ENCODE assay signal across 21 cellular contexts in the genomic region with DNA sequence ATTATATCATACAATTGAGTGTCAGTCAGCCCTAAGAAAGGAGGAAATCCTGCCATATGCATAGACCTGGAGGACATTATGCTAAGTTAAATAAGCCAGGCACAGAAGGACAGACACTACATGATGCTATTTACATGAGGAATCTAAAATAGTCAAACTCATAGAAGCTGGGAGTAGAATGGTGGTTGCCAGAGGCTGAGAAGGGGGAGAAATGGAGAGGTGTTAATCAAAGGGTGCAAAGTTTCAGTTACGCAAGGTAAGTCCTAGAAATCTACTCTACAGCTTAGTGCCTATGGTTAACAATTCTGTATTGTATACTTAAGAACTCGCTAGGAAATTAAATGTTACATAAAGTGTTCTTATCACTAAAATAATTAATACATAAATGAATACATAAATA.
"Had no signal": no experiment of that assay in that cellular context is flagged by ENCODE, and none has a peak within 500 bp of the region (broad histone marks: within the 10 kb centered on the region; RNA-seq: fewer than 3 reads in every experiment).

No MANE protein-coding gene starts in this region.

- ATAC-seq: sciatic nerve, upper lobe of right lung had no signal

- H3K4me3 Mint-ChIP-seq: activated naive CD4-positive, alpha-beta T cell treated with anti-CD3 and anti-CD28 coated beads for 36 hours; activated naive CD8-positive, alpha-beta T cell treated with anti-CD3 and anti-CD28 coated beads, Interleukin-2, amount 10 ng/mL, durations not matched to agents 7 days and 5 days; activated T-cell treated with anti-CD3 and anti-CD28 coated beads, Interleukin-2, amount 50 U/mL, for 4 hours; endodermal cell; naive B cell; stimulated activated naive CD8-positive, alpha-beta T cell treated with anti-CD3 and anti-CD28 coated beads, Interleukin-15, Interleukin-2, amounts not matched to agents 100 ng/mL and 50 ng/mL, for 24 hours had no signal

- H3K4me1 ChIP-seq: parathyroid adenoma, thyroid gland had no signal

- H3K9ac ChIP-seq: parathyroid adenoma had no signal

- H3K27ac Mint-ChIP-seq: activated naive CD4-positive, alpha-beta T cell treated with anti-CD3 and anti-CD28 coated beads for 36 hours; activated naive CD8-positive, alpha-beta T cell treated with anti-CD3 and anti-CD28 coated beads, Interleukin-2, amount 10 ng/mL, durations not matched to agents 7 days and 5 days; endodermal cell had no signal

- DNase-seq: activated CD8-positive, alpha-beta memory T cell treated with anti-CD3 and anti-CD28 coated beads, Interleukin-2, amount 50 U/mL, for 4 hours; activated naive CD4-positive, alpha-beta T cell treated with anti-CD3 and anti-CD28 coated beads for 36 hours; activated naive CD8-positive, alpha-beta T cell treated with anti-CD3 and anti-CD28 coated beads, Interleukin-2, amount 10 ng/mL, durations not matched to agents 7 days and 5 days; activated T-cell treated with anti-CD3 and anti-CD28 coated beads, Interleukin-2, amount 50 U/mL, for 4 hours; amygdala; cortex of kidney; endodermal cell; hippocampal formation; naive B cell; nucleus accumbens; stimulated activated CD4-positive, alpha-beta T cell treated with anti-CD3 and anti-CD28 coated beads, Interleukin-4, amount 100 ng/mL, for 1 hour; substantia nigra; thyroid gland; upper lobe of right lung had no signal

- H3K4me3 ChIP-seq: lung, SK-N-MC, thyroid gland, upper lobe of right lung had no signal

- H3K79me2 ChIP-seq: parathyroid adenoma had no signal

- H3K27me3 ChIP-seq: thyroid gland, upper lobe of right lung had no signal

- H2AFZ ChIP-seq: parathyroid adenoma had no signal

- H3K9me3 ChIP-seq: thyroid gland, upper lobe of right lung had no signal

- FAIRE-seq: bronchial epithelial cell, TTC549 had no signal

- H3K27me3 Mint-ChIP-seq: activated naive CD8-positive, alpha-beta T cell treated with anti-CD3 and anti-CD28 coated beads, Interleukin-2, amount 10 ng/mL, durations not matched to agents 7 days and 5 days; naive B cell; stimulated activated naive CD8-positive, alpha-beta T cell treated with anti-CD3 and anti-CD28 coated beads, Interleukin-15, Interleukin-2, amounts not matched to agents 100 ng/mL and 50 ng/mL, for 24 hours had no signal

- H3K36me3 ChIP-seq: thyroid gland, upper lobe of right lung had no signal

- H3K27ac ChIP-seq: parathyroid adenoma, thyroid gland, upper lobe of right lung had no signal
